In genomic region chr5:177471610-177472356, GRCh38 we compare ENCODE assay signal across 1 cellular context.
TF ChIP-seq lines count a peak whose summit lies in the region.

No MANE protein-coding gene starts in this region.

TF ChIP-seq in HepG2, 621 proteins besides CTCF, POLR2A, EP300 and RAD21:
- no peak for TF ChIP-seq ZBTB40 (IDR thresholded peaks at IDR 0.05)
- no peak for TF ChIP-seq ZBTB40 (CRISPR knock-in tag; IDR thresholded peaks at IDR 0.05)
- no peak for TF ChIP-seq JUN (CRISPR knock-in tag; IDR thresholded peaks at IDR 0.05)
- TF ChIP-seq AGO1 (IDR thresholded peaks at IDR 0.05; ENCODE audit: low read depth, low read length, poor library complexity, severe bottlenecking): peak; percentile 69
